In the genomic region with DNA sequence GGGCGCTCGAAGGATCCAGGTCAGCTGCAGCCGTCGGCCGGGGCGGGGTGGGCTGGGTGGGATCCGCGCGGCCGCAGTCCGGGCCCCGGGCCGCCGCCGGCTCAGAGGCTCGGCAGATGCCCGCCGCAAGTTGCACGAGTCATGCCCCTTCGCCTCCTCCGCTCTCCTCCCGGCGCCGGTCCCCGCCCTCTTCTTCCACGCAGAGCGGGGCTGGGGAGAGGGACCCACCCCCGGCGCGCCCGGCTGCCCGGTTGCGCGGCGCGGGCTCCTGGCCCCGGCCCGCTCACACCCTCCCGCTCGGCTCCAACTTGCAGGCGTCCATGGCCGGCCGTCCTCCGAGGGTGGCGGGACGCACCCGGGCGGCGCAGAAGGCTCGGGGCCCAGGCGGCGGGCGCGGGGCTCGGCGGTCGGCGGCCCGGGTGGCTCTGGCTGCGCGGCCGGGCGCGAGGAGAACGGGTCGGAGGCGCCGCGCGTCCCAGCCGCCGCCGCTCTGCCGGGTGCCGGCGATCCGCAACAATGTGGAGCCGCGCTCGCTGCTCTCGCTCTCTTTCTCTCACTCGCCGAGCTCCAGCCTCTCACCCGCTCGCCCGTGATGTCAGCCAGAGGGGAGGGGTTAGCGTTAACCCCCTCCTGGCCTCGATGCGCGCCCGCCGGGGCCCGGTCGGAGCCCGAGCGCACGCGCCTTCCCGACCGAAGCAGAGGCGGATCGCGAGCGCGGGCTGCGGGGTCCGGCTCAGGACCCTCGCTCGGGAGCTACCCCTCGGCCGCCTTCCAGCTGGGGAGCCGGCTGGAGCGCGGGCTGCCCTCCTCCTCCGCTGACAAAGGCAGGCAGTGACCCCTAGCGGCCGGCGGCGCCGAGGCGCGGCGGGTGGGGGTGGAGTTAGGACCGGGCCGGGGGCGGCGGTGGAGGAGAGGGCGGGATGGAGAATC, we compare ENCODE assay signal across 8 cellular contexts. TPM values are rescaled to one million over a fixed set of nuclear protein-coding genes. Genes with fewer than 3 reads are reported as not detected.
DNase-seq lines count a peak whose midpoint lies in the region; ATAC-seq and FAIRE-seq lines count a peak whose summit lies in the region.

Gene NECTIN1, minus strand, starts transcription at position 550 of the 930 bp plus-strand sequence. CDS start 647 bp downstream, outside the sequence.

- ATAC-seq in CD4-positive, CD25-positive, alpha-beta regulatory T cell (ENCODE audit: low read depth in 2 of 2), result peak; percentile 86 to 90
- ATAC-seq in HG03442 (IDR thresholded peaks at IDR 0.05; ENCODE audit: unreplicated experiment), result peak; percentile 77
- peak; percentile 91 for ATAC-seq in activated CD8-positive, alpha-beta T cell treated with anti-CD3 and anti-CD28 coated beads, Interleukin-2, amount 10 ng/mL, durations not matched to agents 7 days and 5 days

- peak within 1 kb of the TSS; percentile 72 for H3K4me3 ChIP-seq in CD4-positive, CD25-positive, alpha-beta regulatory T cell (ENCODE audit: low read depth, low read length)

- H3K27ac ChIP-seq in CD4-positive, CD25-positive, alpha-beta regulatory T cell (ENCODE audit: insufficient read depth, low read length, poor library complexity, severe bottlenecking), result no peak within 1 kb of the TSS

- H3K9me3 ChIP-seq in CD4-positive, CD25-positive, alpha-beta regulatory T cell (ENCODE audit: control insufficient read depth in 2 of 2, low read length in 2 of 2), result peaks cover 0 to 3% of the 10 kb centered on the region in 2 experiments

- H3K36me3 Mint-ChIP-seq in CD4-positive, CD25-positive, alpha-beta regulatory T cell, result no peaks in the 10 kb centered on the region
- no peaks in the 10 kb centered on the region for H3K36me3 Mint-ChIP-seq in activated CD8-positive, alpha-beta T cell treated with anti-CD3 and anti-CD28 coated beads, Interleukin-2, amount 10 ng/mL, durations not matched to agents 7 days and 5 days (ENCODE audit: low read depth)

- CTCF ChIA-PET in activated CD8-positive, alpha-beta T cell treated with anti-CD3 and anti-CD28 coated beads, Interleukin-2, amount 10 ng/mL, durations not matched to agents 7 days and 5 days (lab: Charles Lee), result interaction anchor here (0.6 to 1.7 kb wide), 38 partner anchors 9 to 508 kb away, joined by 3 to 50 read pairs (median 4); no protein-coding TSS in a partner anchor

- H3K4me1 ChIP-seq in CD4-positive, CD25-positive, alpha-beta regulatory T cell (ENCODE audit: control insufficient read depth, insufficient read depth, low read length, poor library complexity, severe bottlenecking), result peaks cover 22% of the 10 kb centered on the region

- FAIRE-seq in GM19239 (lab: Jason Lieb, UNC), result peak; percentile 57

- peak within 1 kb of the TSS; percentile 93 to 96 (median 94) for H3K4me3 Mint-ChIP-seq in CD4-positive, CD25-positive, alpha-beta regulatory T cell
- H3K4me3 Mint-ChIP-seq in activated CD8-positive, alpha-beta T cell treated with anti-CD3 and anti-CD28 coated beads, Interleukin-2, amount 10 ng/mL, durations not matched to agents 7 days and 5 days, result peak within 1 kb of the TSS; percentile 75

- H3K4me1 Mint-ChIP-seq in CD4-positive, CD25-positive, alpha-beta regulatory T cell, result peaks cover 0 to 23% (median 10%) of the 10 kb centered on the region in 4 donors
- H3K4me1 Mint-ChIP-seq in activated CD8-positive, alpha-beta T cell treated with anti-CD3 and anti-CD28 coated beads, Interleukin-2, amount 10 ng/mL, durations not matched to agents 7 days and 5 days (ENCODE audit: low read depth), result peaks cover 5% of the 10 kb centered on the region

- peaks cover 0 to 5% (median 0%) of the 10 kb centered on the region in 7 donors for H3K9me3 Mint-ChIP-seq in CD4-positive, CD25-positive, alpha-beta regulatory T cell
- no peaks in the 10 kb centered on the region for H3K9me3 Mint-ChIP-seq in activated CD8-positive, alpha-beta T cell treated with anti-CD3 and anti-CD28 coated beads, Interleukin-2, amount 10 ng/mL, durations not matched to agents 7 days and 5 days (ENCODE audit: insufficient read depth)

- POLR2A ChIA-PET in activated CD8-positive, alpha-beta T cell treated with anti-CD3 and anti-CD28 coated beads, Interleukin-2, amount 10 ng/mL, durations not matched to agents 7 days and 5 days (lab: Charles Lee), result interaction anchor here (1.2 kb wide), 1 partner anchor 14 kb away, joined by 3 read pairs; no protein-coding TSS in a partner anchor

- peak; percentile 67 to 84 (median 81) for DNase-seq in CD4-positive, CD25-positive, alpha-beta regulatory T cell
- DNase-seq in GM19239 (ENCODE audit: insufficient read length, low spot score), result peak; percentile 99
- DNase-seq in NCI-H774 (lab: John Stamatoyannopoulos, UW), result peak; percentile 92
- peak; percentile 86 for DNase-seq in activated CD8-positive, alpha-beta T cell treated with anti-CD3 and anti-CD28 coated beads, Interleukin-2, amount 10 ng/mL, durations not matched to agents 7 days and 5 days
- DNase-seq in effector CD4-positive, alpha-beta T cell, result peak; percentile 76
- peak; percentile 92 for DNase-seq in medulla oblongata (ENCODE audit: extremely low spot score)
- DNase-seq in stimulated activated CD4-positive, alpha-beta T cell treated with anti-CD3 and anti-CD28 coated beads, TNF-alpha, amount 100 ng/mL, for 4 hours (ENCODE audit: low read depth in 3 of 3), result peak; percentile 72 to 85 (median 83)

- H3K27ac Mint-ChIP-seq in CD4-positive, CD25-positive, alpha-beta regulatory T cell, result peak within 1 kb of the TSS; percentile 48 to 82 (median 72)
- H3K27ac Mint-ChIP-seq in activated CD8-positive, alpha-beta T cell treated with anti-CD3 and anti-CD28 coated beads, Interleukin-2, amount 10 ng/mL, durations not matched to agents 7 days and 5 days, result no peak within 1 kb of the TSS

- no peaks in the 10 kb centered on the region for H3K36me3 ChIP-seq in CD4-positive, CD25-positive, alpha-beta regulatory T cell (ENCODE audit: control insufficient read depth, insufficient read depth, low read length)

- H3K27me3 Mint-ChIP-seq in CD4-positive, CD25-positive, alpha-beta regulatory T cell, result peaks cover 60% of the 10 kb centered on the region
- H3K27me3 Mint-ChIP-seq in activated CD8-positive, alpha-beta T cell treated with anti-CD3 and anti-CD28 coated beads, Interleukin-2, amount 10 ng/mL, durations not matched to agents 7 days and 5 days (ENCODE audit: low read depth), result peaks cover 54% of the 10 kb centered on the region

- H3K27me3 ChIP-seq in CD4-positive, CD25-positive, alpha-beta regulatory T cell (ENCODE audit: control insufficient read depth, insufficient read depth, low read length), result peaks cover 21% of the 10 kb centered on the region

RNA-seq across cellular contexts. Expression of gene NECTIN1, which starts in this region (rescaled TPM):
- 2.3 TPM for total RNA-seq in CD4-positive, CD25-positive, alpha-beta regulatory T cell
- polyA plus RNA-seq in CD4-positive, CD25-positive, alpha-beta regulatory T cell, result under 1 TPM in 1 of 4 donors, not detected in 3; 0.18 TPM
- under 1 TPM; 0.34 to 0.39 TPM for total RNA-seq in activated CD8-positive, alpha-beta T cell treated with anti-CD3 and anti-CD28 coated beads, Interleukin-2, amount 10 ng/mL, durations not matched to agents 7 days and 5 days

Comparison
In these comparisons a context has a peak if more than half of its experiments do, and no peak if none do; other contexts are left out.
1. Peak in DNase-seq and ATAC-seq in activated CD8-positive, alpha-beta T cell treated with anti-CD3 and anti-CD28 coated beads, Interleukin-2, amount 10 ng/mL, durations not matched to agents 7 days and 5 days; RNA of the gene not detected or under 1 TPM.